ENCODE assay signal across 1 cellular context in genomic region chr4:1739358-1739757, GRCh38.
TF ChIP-seq lines count a peak whose summit lies in the region.

No MANE protein-coding gene starts in this region.

TF ChIP-seq in HepG2, 621 proteins besides CTCF, POLR2A, EP300 and RAD21:
- TF ChIP-seq POLR2G (IDR thresholded peaks at IDR 0.05; ENCODE audit: low read depth, low read length) (peak; percentile 8; the same call in 1 of the 2 replicates), AGO2 (optimal IDR thresholded peaks at IDR 0.05; ENCODE audit: low read depth, low read length) (peak; percentile 48), AGO1 (IDR thresholded peaks at IDR 0.05; ENCODE audit: low read depth, low read length, poor library complexity, severe bottlenecking) (peak; percentile 41), ATM (IDR thresholded peaks at IDR 0.05; ENCODE audit: borderline replicate concordance) (no peak), ZNF674 (CRISPR knock-in tag; IDR thresholded peaks at IDR 0.05; ENCODE audit: low read depth) (no peak), RBFOX2 (IDR thresholded peaks at IDR 0.05; ENCODE audit: low read depth, low read length) (peak; percentile 53; the same call in 1 of the 2 replicates)
